21 cellular contexts compared by ENCODE assay signal in the genomic region with DNA sequence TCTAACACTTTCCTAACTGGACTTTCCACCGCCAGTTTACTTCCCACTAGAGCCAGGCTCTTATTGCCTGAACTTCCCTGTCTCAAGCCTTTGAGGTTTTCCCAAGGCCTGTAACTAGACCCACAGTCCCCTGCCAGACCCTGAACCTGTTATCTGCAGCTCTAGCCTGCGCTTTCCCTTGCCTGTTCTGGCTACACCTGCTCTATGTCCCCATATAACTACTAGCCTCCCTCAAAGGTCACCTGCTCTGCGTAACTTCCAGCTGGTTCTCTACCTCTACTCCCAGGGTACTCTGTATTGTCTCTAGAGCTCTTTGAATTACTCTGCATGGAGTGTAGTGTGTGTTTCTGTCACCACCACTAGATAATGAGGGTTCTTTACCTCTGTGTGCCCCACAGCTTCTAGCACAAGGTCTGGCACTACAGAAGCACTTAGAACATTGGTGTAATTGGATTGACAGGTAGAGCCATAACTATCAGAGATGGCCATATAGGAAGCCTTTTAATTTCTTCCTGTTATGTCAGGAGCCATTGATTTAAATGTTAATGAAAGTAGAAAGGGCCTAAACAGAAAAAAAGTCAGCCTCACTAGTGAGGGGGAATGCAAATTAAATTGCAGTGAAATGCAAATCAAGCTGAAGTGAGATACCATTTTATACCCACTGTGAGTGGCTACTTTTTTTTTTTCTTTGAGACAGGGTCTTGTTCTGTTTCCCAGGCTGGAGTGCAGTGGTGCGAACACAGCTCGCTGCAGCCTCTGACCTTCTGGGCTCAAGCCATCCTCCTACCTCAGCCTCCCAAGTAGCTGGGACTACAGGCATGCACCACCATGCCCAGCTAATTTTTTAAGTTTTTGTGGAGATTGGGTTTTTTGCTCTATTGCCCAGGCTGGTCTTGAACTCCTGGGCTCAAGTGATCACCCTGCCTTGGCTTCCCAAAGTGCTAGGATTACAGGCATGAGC. TPM values are rescaled to one million over a fixed set of nuclear protein-coding genes. Genes with fewer than 3 reads are reported as not detected.
DNase-seq lines count a peak whose midpoint lies in the region; ATAC-seq, FAIRE-seq and TF ChIP-seq lines count a peak whose summit lies in the region.
"Had no signal": no experiment of that assay in that cellular context is flagged by ENCODE, and none has a peak within 500 bp of the region (broad histone marks: within the 10 kb centered on the region; RNA-seq: fewer than 3 reads in every experiment).

No MANE protein-coding gene starts in this region.

- ATAC-seq in HepG2: peak; percentile 16
- ATAC-seq in right lobe of liver: no peak
- no peak for ATAC-seq in GM19395 (IDR thresholded peaks at IDR 0.05; ENCODE audit: unreplicated experiment)
- ATAC-seq: stimulated activated memory B cell treated with anti-CD40 and anti-IgM and Interleukin-4, amounts not matched to agents 10 μg/mL and 1 μg/mL and 100 μg/mL, for 72 hours had no signal

- peaks cover 14 to 50% of the 10 kb centered on the region in 2 experiments for H3K36me3 ChIP-seq in HepG2 (replicated peaks in 1 of 2; ENCODE audit: control insufficient read depth in 1 of 2, insufficient read depth in 2 of 2, low read length in 2 of 2)
- peaks cover 0 to 60% (median 17%) of the 10 kb centered on the region in 4 donors for H3K36me3 ChIP-seq in right lobe of liver
- H3K36me3 ChIP-seq in right atrium auricular region: peaks cover 82% of the 10 kb centered on the region

- H3K27ac ChIP-seq in HepG2 (ENCODE audit: extremely low read length, insufficient read depth, low read length) (no peak overlapping the region), right lobe of liver (no peak overlapping the region), right atrium auricular region (no peak overlapping the region)
- H3K27ac ChIP-seq: VCaP had no signal

- no peak overlapping the region for H3K4me2 ChIP-seq in HepG2 (ENCODE audit: low read depth, low read length)
- H3K4me2 ChIP-seq: smooth muscle cell had no signal

- no peak overlapping the region for H3K4me3 ChIP-seq in HepG2 (replicated peaks in 1 of 3; ENCODE audit: insufficient read depth in 1 of 3, low read depth in 2 of 3, low read length in 3 of 3)
- H3K4me3 ChIP-seq in right lobe of liver: no peak overlapping the region
- no peak overlapping the region for H3K4me3 ChIP-seq in right atrium auricular region
- H3K4me3 ChIP-seq: smooth muscle cell had no signal

- WGBS in HepG2 (ENCODE audit: low lambda C conversion rate): 97% methylated on average over 5 of the region's 5 CpGs
- WGBS in right lobe of liver (ENCODE audit: insufficient coverage, low coverage, low lambda C conversion rate, missing lambda C conversion rate): 96% methylated on average over 5 of the region's 5 CpGs

- H3K79me2 ChIP-seq in HepG2 (ENCODE audit: insufficient read depth, low read length): no peaks in the 10 kb centered on the region

- DNase-seq in HepG2 (ENCODE audit: low spot score) (no peak), right lobe of liver (no peak), NCI-H526 (lab: John Stamatoyannopoulos, UW) (peak; percentile 83 to 88), right atrium auricular region (ENCODE audit: low spot score) (peak; percentile 51), NCI-H187 treated with DMSO at 0.1 percent for 48 hours (lab: John Stamatoyannopoulos, UW) (no peak), NCI-H187 (lab: John Stamatoyannopoulos, UW) (no peak)
- DNase-seq: activated CD4-positive, alpha-beta T cell treated with anti-CD3 and anti-CD28 coated beads, Interleukin-2, amount 50 U/mL, for 1 hour; activated effector memory CD4-positive, alpha-beta T cell treated with Interleukin-2 at 50 U/mL for 16 hours; activated naive CD8-positive, alpha-beta T cell treated with anti-CD3 and anti-CD28 coated beads for 36 hours; KG1; NCI-H146; NCI-H748 treated with DMSO at 0.1 percent for 48 hours; nucleus accumbens; stimulated activated CD4-positive, alpha-beta T cell treated with anti-CD3 and anti-CD28 coated beads, Interleukin-2, amount 100 ng/mL, for 48 hours had no signal

- no peak for FAIRE-seq in HepG2 (lab: Jason Lieb, UNC)
- FAIRE-seq: astrocyte, endothelial cell of umbilical vein, urothelium cell line had no signal

- BruUV-seq in HepG2 (replicated peaks; lab: Mats Ljungman, UMichigan): no TSS peak

- peaks cover 6% of the 10 kb centered on the region; the same call in 1 of the 2 replicates for H3K4me1 ChIP-seq in HepG2 (ENCODE audit: insufficient read depth, low read length)
- no peaks in the 10 kb centered on the region for H3K4me1 ChIP-seq in right lobe of liver
- H3K4me1 ChIP-seq in right atrium auricular region: peaks cover 0 to under 1% of the 10 kb centered on the region in 2 donors

- intact Hi-C loops in HepG2 (cut with micrococcal nuclease; ENCODE audit: unreplicated experiment): no loop called here
- intact Hi-C loops in right lobe of liver (cut with DNase I): loop anchor here in 1 of 2 donors (5.0 kb wide), 1 partner anchor 144 kb away; no protein-coding TSS in a partner anchor

- in situ Hi-C loops in HepG2 (cut with HindIII; ENCODE audit: extremely low pct_ligation_motif_present, low pct_unique_long_range_greater_than_20kb): no loop called here

- CTCF ChIA-PET in HepG2 (lab: Yijun Ruan, JAX; ENCODE audit: low intra/inter-chr PET ratio, low total read pairs): no interaction called here

- H4K20me1 ChIP-seq in HepG2 (ENCODE audit: insufficient read depth, low read length): peaks cover 6% of the 10 kb centered on the region; the same call in 1 of the 2 replicates

- POLR2A ChIA-PET in HepG2 (lab: Yijun Ruan, JAX): no interaction called here

- no peak for TF ChIP-seq RAD21 in HepG2 (CRISPR knock-in tag; IDR thresholded peaks at IDR 0.05)

- H3K27me3 ChIP-seq in HepG2 (ENCODE audit: control insufficient read depth in 1 of 2, insufficient read depth in 2 of 2, low read length in 2 of 2) (no peaks in the 10 kb centered on the region), right lobe of liver (no peaks in the 10 kb centered on the region), right atrium auricular region (no peaks in the 10 kb centered on the region)

- no peak overlapping the region for H2AFZ ChIP-seq in HepG2 (ENCODE audit: low read length)

- no peak for TF ChIP-seq CTCF in HepG2 (CRISPR knock-in tag; IDR thresholded peaks at IDR 0.05)
- TF ChIP-seq CTCF in right lobe of liver (IDR thresholded peaks at IDR 0.05): no peak
- no peak for TF ChIP-seq CTCF in right atrium auricular region (IDR thresholded peaks at IDR 0.05)

- no peak for TF ChIP-seq POLR2A in HepG2 (IDR thresholded peaks at IDR 0.05; ENCODE audit: insufficient read depth in 1 of 2, low read depth in 2 of 2, low read length in 2 of 2)
- no peak for TF ChIP-seq POLR2A in right lobe of liver (IDR thresholded peaks at IDR 0.05)

- H3K9me3 ChIP-seq in HepG2 (ENCODE audit: low read length) (no peaks in the 10 kb centered on the region), right lobe of liver (no peaks in the 10 kb centered on the region), right atrium auricular region (no peaks in the 10 kb centered on the region)

- H3K9ac ChIP-seq in HepG2 (ENCODE audit: insufficient read depth, low read depth, low read length): no peak overlapping the region

- TF ChIP-seq EP300 in HepG2 (IDR thresholded peaks at IDR 0.05; ENCODE audit: low read depth in 2 of 2, low read length in 2 of 2): no peak
- no peak for TF ChIP-seq EP300 in HepG2 (CRISPR knock-in tag; IDR thresholded peaks at IDR 0.05; ENCODE audit: borderline replicate concordance)

TF ChIP-seq in HepG2, 621 proteins besides CTCF, POLR2A, EP300 and RAD21:
- TF ChIP-seq MYNN (CRISPR knock-in tag; IDR thresholded peaks at IDR 0.05; ENCODE audit: low read depth) (no peak), PAF1 (CRISPR knock-in tag; IDR thresholded peaks at IDR 0.05) (no peak), RBM22 (optimal IDR thresholded peaks at IDR 0.05; ENCODE audit: low read length) (peak; percentile 94), ZNF598 (CRISPR knock-in tag; IDR thresholded peaks at IDR 0.05; ENCODE audit: borderline replicate concordance) (no peak)

RNA-seq across cellular contexts. Expression of a gene that starts 47.8 kb away (rescaled TPM):
- total RNA-seq in HepG2 (2016; rRNA removed; fragmentation: Illumina TruSeq; extraction: Trizol) (0.27 and 4.5 TPM in 2 replicates), right lobe of liver (1 to 10 TPM; 1.1 to 7.3 (median 1.4) TPM), right atrium auricular region (1 to 10 TPM; 2.9 to 3.3 TPM)
- 0.20 TPM in 1 of 2 replicates, not detected in the other for total RNA-seq in HepG2 (2016; cell fraction: cytosol; rRNA removed; fragmentation: Illumina TruSeq; extraction: Trizol; ENCODE audit: low read depth)
- 0.37 and 4.2 TPM in 2 replicates for total RNA-seq in HepG2 (2016; cell fraction: insoluble cytoplasmic fraction; rRNA removed; fragmentation: Illumina TruSeq; extraction: Trizol)
- 0.24 and 0.28 TPM in 2 replicates for total RNA-seq in HepG2 (2016; cell fraction: membrane; rRNA removed; fragmentation: Illumina TruSeq; extraction: Trizol)
- 19.9 and 21.8 TPM in 2 replicates for total RNA-seq in HepG2 (2016; cell fraction: nucleus; rRNA removed; fragmentation: Illumina TruSeq; extraction: Trizol)
- polyA plus RNA-seq in HepG2 (2011; rRNA removed): 0.38 and 0.56 TPM in 2 replicates
- polyA plus RNA-seq in HepG2 (2011; cell fraction: cytosol; rRNA removed): not detected in 2 replicates
- 2.2 and 2.8 TPM in 2 replicates for polyA plus RNA-seq in HepG2 (2011; cell fraction: nucleus; rRNA removed)
- 0.13 and 0.39 TPM in 2 replicates for polyA plus RNA-seq in HepG2 (2012)
- polyA plus RNA-seq in HepG2 (2016; cell fraction: cytosol; fragmentation: Illumina TruSeq; extraction: Trizol; ENCODE audit: low read depth): 0.07 TPM in 1 of 2 replicates, not detected in the other
- 0.21 TPM in 1 of 2 replicates, not detected in the other for polyA plus RNA-seq in HepG2 (2016; cell fraction: insoluble cytoplasmic fraction; fragmentation: Illumina TruSeq; extraction: Trizol; ENCODE audit: low read depth)
- polyA plus RNA-seq in HepG2 (2016; cell fraction: membrane; fragmentation: Illumina TruSeq; extraction: Trizol; ENCODE audit: low read depth): not detected in 2 replicates
- polyA plus RNA-seq in HepG2 (2016; cell fraction: nucleus; fragmentation: Illumina TruSeq; extraction: Trizol; ENCODE audit: insufficient read depth, low read depth): 5.1 and 5.3 TPM in 2 replicates
- 3.3 and 7.0 TPM in 2 replicates for polyA minus RNA-seq in HepG2 (2011; rRNA and poly(A)+ RNA removed; ENCODE audit: low replicate concordance)
- polyA minus RNA-seq in HepG2 (2011; cell fraction: cytosol; rRNA and poly(A)+ RNA removed): not detected in 2 replicates
- 26.4 and 27.4 TPM in 2 replicates for polyA minus RNA-seq in HepG2 (2011; cell fraction: nucleus; rRNA and poly(A)+ RNA removed)

Comparison
In these comparisons a context has a peak if more than half of its experiments do, and no peak if none do; other contexts are left out.
1. DNase-seq: peak in NCI-H526 (2 of 2) and right atrium auricular region (single experiment); none in HepG2 (single experiment), right lobe of liver (0 of 3), NCI-H187 treated with DMSO at 0.1 percent for 48 hours (single experiment) and NCI-H187 (0 of 2).